ENCODE assay signal across 18 cellular contexts in genomic region chr7:85135931-85136330, GRCh38. TPM values are rescaled to one million over a fixed set of nuclear protein-coding genes. Genes with fewer than 3 reads are reported as not detected.
DNase-seq lines count a peak whose midpoint lies in the region; ATAC-seq and TF ChIP-seq lines count a peak whose summit lies in the region.
"Had no signal": no experiment of that assay in that cellular context is flagged by ENCODE, and none has a peak within 500 bp of the region (broad histone marks: within the 10 kb centered on the region; RNA-seq: fewer than 3 reads in every experiment).

No MANE protein-coding gene starts in this region.

- H3K36me3 Mint-ChIP-seq in stimulated activated effector memory CD8-positive, alpha-beta T cell treated with anti-CD3 and anti-CD28 coated beads, Interleukin-12 subunit alpha, Interleukin-12 subunit beta, amount 100 ng/mL, for 72 hours, result no peaks in the 10 kb centered on the region
- H3K36me3 Mint-ChIP-seq: activated naive CD8-positive, alpha-beta T cell had no signal

- DNase-seq in HS-5 (ENCODE audit: low read depth) (peak; percentile 64), astrocyte of the cerebellum (ENCODE audit: low read depth) (peak; percentile 16), iris pigment epithelial cell (ENCODE audit: low read depth) (peak; percentile 79), cerebellar nuclear complex (lab: John Stamatoyannopoulos, UW) (no peak), body of pancreas (no peak), NCI-H128 (lab: John Stamatoyannopoulos, UW; ENCODE audit: unreplicated experiment) (no peak)
- no peak for DNase-seq in stimulated activated effector memory CD8-positive, alpha-beta T cell treated with anti-CD3 and anti-CD28 coated beads, Interleukin-12 subunit alpha, Interleukin-12 subunit beta, amount 100 ng/mL, for 72 hours (ENCODE audit: low spot score in 2 of 2)
- DNase-seq: cortex of kidney, DMS53, NCI-H82, nephron progenitor cell, thyroid gland had no signal

- no peak for ATAC-seq in stimulated activated effector memory CD8-positive, alpha-beta T cell treated with anti-CD3 and anti-CD28 coated beads, Interleukin-12 subunit alpha, Interleukin-12 subunit beta, amount 100 ng/mL, for 72 hours
- ATAC-seq in body of pancreas, result no peak
- ATAC-seq: A549, GM12878, left lobe of liver had no signal

- intact Hi-C loops in body of pancreas (cut with DNase I), result no loop called here

- H3K4me1 Mint-ChIP-seq in stimulated activated effector memory CD8-positive, alpha-beta T cell treated with anti-CD3 and anti-CD28 coated beads, Interleukin-12 subunit alpha, Interleukin-12 subunit beta, amount 100 ng/mL, for 72 hours, result no peaks in the 10 kb centered on the region

- in situ Hi-C loops in astrocyte of the cerebellum (cut with HindIII; ENCODE audit: low sequenced_read_pairs), result no loop called here

- H3K27me3 ChIP-seq in ACC112 (ENCODE audit: insufficient read depth, low read length) (no peaks in the 10 kb centered on the region), body of pancreas (no peaks in the 10 kb centered on the region)
- H3K27me3 ChIP-seq: thyroid gland had no signal

- 55 to 57% methylated on average over 2 of the region's 2 CpGs for WGBS in body of pancreas, 2 donors

- no peaks in the 10 kb centered on the region for H3K79me2 ChIP-seq in ACC112 (ENCODE audit: control insufficient read depth, insufficient read depth, low read length, unreplicated experiment)

- H2AFZ ChIP-seq in ACC112 (ENCODE audit: low read length, unreplicated experiment), result peak overlapping the region; percentile 64

- H3K9me3 ChIP-seq in body of pancreas, result no peaks in the 10 kb centered on the region
- H3K9me3 ChIP-seq: A549, thyroid gland had no signal

- H3K27ac ChIP-seq in ACC112 (ENCODE audit: low read depth, low read length), result peak overlapping the region; percentile 83
- no peak overlapping the region for H3K27ac ChIP-seq in body of pancreas
- H3K27ac ChIP-seq: A549, KMS-11, thyroid gland had no signal

- H3K27ac Mint-ChIP-seq in stimulated activated effector memory CD8-positive, alpha-beta T cell treated with anti-CD3 and anti-CD28 coated beads, Interleukin-12 subunit alpha, Interleukin-12 subunit beta, amount 100 ng/mL, for 72 hours, result no peak overlapping the region
- H3K27ac Mint-ChIP-seq: activated naive CD8-positive, alpha-beta T cell; nephron progenitor cell had no signal

- H3K4me3 ChIP-seq in ACC112 (ENCODE audit: low read depth, low read length) (no peak overlapping the region; the same call in 1 of the 2 replicates), astrocyte of the cerebellum (ENCODE audit: low read depth, low read length) (no peak overlapping the region), body of pancreas (no peak overlapping the region)
- H3K4me3 ChIP-seq: A549, GM12878, thyroid gland had no signal

- no peak overlapping the region for H3K4me3 Mint-ChIP-seq in stimulated activated effector memory CD8-positive, alpha-beta T cell treated with anti-CD3 and anti-CD28 coated beads, Interleukin-12 subunit alpha, Interleukin-12 subunit beta, amount 100 ng/mL, for 72 hours
- H3K4me3 Mint-ChIP-seq: activated naive CD8-positive, alpha-beta T cell; nephron progenitor cell had no signal

- H3K36me3 ChIP-seq in ACC112 (ENCODE audit: insufficient read depth, low read length), result no peaks in the 10 kb centered on the region
- no peaks in the 10 kb centered on the region for H3K36me3 ChIP-seq in body of pancreas (replicated peaks in 1 of 2; ENCODE audit: insufficient read depth in 1 of 2, low read depth in 2 of 2)
- H3K36me3 ChIP-seq: thyroid gland had no signal

- TF ChIP-seq POLR2A in body of pancreas (IDR thresholded peaks at IDR 0.05), result no peak

- peaks cover 14% of the 10 kb centered on the region for H3K4me1 ChIP-seq in ACC112 (ENCODE audit: control insufficient read depth, insufficient read depth, low read length, unreplicated experiment)
- no peaks in the 10 kb centered on the region for H3K4me1 ChIP-seq in body of pancreas
- H3K4me1 ChIP-seq: A549, thyroid gland had no signal

- H3K9me3 Mint-ChIP-seq in stimulated activated effector memory CD8-positive, alpha-beta T cell treated with anti-CD3 and anti-CD28 coated beads, Interleukin-12 subunit alpha, Interleukin-12 subunit beta, amount 100 ng/mL, for 72 hours, result peaks cover 8% of the 10 kb centered on the region
- H3K9me3 Mint-ChIP-seq: nephron progenitor cell had no signal

- TF ChIP-seq CTCF in astrocyte of the cerebellum (IDR thresholded peaks at IDR 0.05; ENCODE audit: low read depth, low read length, missing control alignments) (no peak), body of pancreas (IDR thresholded peaks at IDR 0.05) (no peak)

RNA-seq across cellular contexts. Expression of gene SEMA3D, which starts 50.9 kb away (rescaled TPM):
- 1 to 10 TPM in 1 of 2 donors, under 1 TPM in 1; 0.66 to 1.3 TPM for total RNA-seq in body of pancreas
- total RNA-seq: GM12878 had no signal

Comparison
In these comparisons a context has a peak if more than half of its experiments do, and no peak if none do; other contexts are left out.
1. DNase-seq: peak in HS-5 (single experiment), astrocyte of the cerebellum (single experiment) and iris pigment epithelial cell (single experiment); none in stimulated activated effector memory CD8-positive, alpha-beta T cell treated with anti-CD3 and anti-CD28 coated beads, Interleukin-12 subunit alpha, Interleukin-12 subunit beta, amount 100 ng/mL, for 72 hours (0 of 2), cerebellar nuclear complex (0 of 2), body of pancreas (0 of 4) and NCI-H128 (single experiment).